ENCODE assay signal across 8 cellular contexts in the genomic region with DNA sequence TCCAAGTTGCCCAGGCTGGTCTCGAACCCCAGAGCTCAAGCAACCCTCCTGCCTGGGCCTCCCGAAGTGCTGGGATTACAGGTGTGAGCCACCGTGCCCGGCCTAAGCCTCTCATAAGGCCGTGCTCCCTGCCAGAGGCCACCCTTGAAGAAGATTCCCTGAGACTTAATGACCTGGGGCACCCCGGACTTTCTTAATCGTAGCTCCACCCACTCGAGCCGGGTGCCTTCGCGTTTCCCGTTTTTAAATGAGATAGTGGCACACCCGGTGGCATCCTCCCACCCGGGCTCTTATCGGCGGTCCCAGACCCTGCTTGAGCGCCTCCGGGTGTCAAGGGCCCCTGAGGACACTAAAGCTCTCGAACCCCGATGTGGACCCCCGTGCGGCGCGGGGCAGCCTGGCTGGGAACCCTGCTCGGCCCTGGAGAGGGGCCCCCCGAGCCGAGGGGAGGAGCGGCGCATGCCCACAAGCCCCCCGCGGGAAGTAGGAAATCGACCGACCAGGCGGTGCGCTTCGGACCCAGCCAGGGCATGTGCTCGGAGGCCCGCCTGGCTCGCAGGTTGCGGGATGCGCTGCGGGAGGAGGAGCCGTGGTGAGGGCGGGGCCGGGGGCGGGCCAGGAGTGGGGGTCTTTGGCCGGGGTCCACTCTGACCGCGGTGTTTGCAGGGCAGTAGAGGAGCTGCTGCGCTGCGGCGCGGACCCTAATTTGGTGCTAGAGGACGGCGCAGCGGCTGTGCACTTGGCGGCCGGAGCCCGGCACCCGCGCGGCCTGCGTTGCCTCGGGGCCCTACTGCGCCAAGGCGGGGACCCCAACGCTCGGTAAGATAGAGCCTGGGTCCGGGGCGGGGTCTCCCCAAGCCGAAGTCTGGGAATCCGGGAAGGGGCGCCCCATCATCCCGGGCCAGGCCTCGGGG. TPM values are rescaled to one million over a fixed set of nuclear protein-coding genes. Genes with fewer than 3 reads are reported as not detected.
DNase-seq lines count a peak whose midpoint lies in the region; ATAC-seq and TF ChIP-seq lines count a peak whose summit lies in the region.

A gene with protein sequence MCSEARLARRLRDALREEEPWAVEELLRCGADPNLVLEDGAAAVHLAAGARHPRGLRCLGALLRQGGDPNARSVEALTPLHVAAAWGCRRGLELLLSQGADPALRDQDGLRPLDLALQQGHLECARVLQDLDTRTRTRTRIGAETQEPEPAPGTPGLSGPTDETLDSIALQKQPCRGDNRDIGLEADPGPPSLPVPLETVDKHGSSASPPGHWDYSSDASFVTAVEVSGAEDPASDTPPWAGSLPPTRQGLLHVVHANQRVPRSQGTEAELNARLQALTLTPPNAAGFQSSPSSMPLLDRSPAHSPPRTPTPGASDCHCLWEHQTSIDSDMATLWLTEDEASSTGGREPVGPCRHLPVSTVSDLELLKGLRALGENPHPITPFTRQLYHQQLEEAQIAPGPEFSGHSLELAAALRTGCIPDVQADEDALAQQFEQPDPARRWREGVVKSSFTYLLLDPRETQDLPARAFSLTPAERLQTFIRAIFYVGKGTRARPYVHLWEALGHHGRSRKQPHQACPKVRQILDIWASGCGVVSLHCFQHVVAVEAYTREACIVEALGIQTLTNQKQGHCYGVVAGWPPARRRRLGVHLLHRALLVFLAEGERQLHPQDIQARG (plus strand): TSS at position 511 of the 914 bp plus-strand sequence. CDS start 20 bp downstream, at position 531.

- POLR2A ChIA-PET in activated CD4-positive, alpha-beta T cell treated with anti-CD3 and anti-CD28 coated beads for 36 hours (lab: Charles Lee), result interaction anchor here (0.7 to 1.0 kb wide), 2 partner anchors 15 to 16 kb away, joined by 3 to 6 read pairs; a partner anchor contains a TSS

- no peak for TF ChIP-seq POLR2A in heart left ventricle (IDR thresholded peaks at IDR 0.05)
- TF ChIP-seq POLR2A in sigmoid colon (IDR thresholded peaks at IDR 0.05), result no peak

- CTCF ChIA-PET in activated CD4-positive, alpha-beta T cell treated with anti-CD3 and anti-CD28 coated beads for 36 hours (lab: Charles Lee), result interaction anchor here (0.6 to 6.3 kb wide), 9 partner anchors 11 to 544 kb away, joined by 3 to 45 read pairs (median 3); a partner anchor contains a TSS

- H3K27ac ChIP-seq in heart left ventricle (no peak within 1 kb of the TSS), sigmoid colon (no peak within 1 kb of the TSS)

- no peak for TF ChIP-seq EP300 in sigmoid colon (IDR thresholded peaks at IDR 0.05)

- no peaks in the 10 kb centered on the region for H3K9me3 Mint-ChIP-seq in activated CD4-positive, alpha-beta T cell treated with anti-CD3 and anti-CD28 coated beads for 36 hours (ENCODE audit: low read depth)
- no peaks in the 10 kb centered on the region for H3K9me3 Mint-ChIP-seq in activated T-cell treated with anti-CD3 and anti-CD28 coated beads, Interleukin-2, amount 50 U/mL, for 72 hours

- H3K4me3 ChIP-seq in heart left ventricle (peak within 1 kb of the TSS; percentile 3 to 56 (median 41)), sigmoid colon (peak within 1 kb of the TSS in 3 of 4 donors; percentile 28 to 39 (median 35))

- TF ChIP-seq CTCF in heart left ventricle (IDR thresholded peaks at IDR 0.05) (no peak), sigmoid colon (IDR thresholded peaks at IDR 0.05) (no peak)

- H3K9me3 ChIP-seq in heart left ventricle (no peaks in the 10 kb centered on the region), sigmoid colon (no peaks in the 10 kb centered on the region)

- H3K27me3 Mint-ChIP-seq in activated CD4-positive, alpha-beta T cell treated with anti-CD3 and anti-CD28 coated beads for 36 hours, result peaks cover 3% of the 10 kb centered on the region
- H3K27me3 Mint-ChIP-seq in activated T-cell treated with anti-CD3 and anti-CD28 coated beads, Interleukin-2, amount 50 U/mL, for 72 hours (ENCODE audit: low read depth), result peaks cover 5% of the 10 kb centered on the region

- H3K36me3 Mint-ChIP-seq in activated CD4-positive, alpha-beta T cell treated with anti-CD3 and anti-CD28 coated beads for 36 hours (ENCODE audit: low read depth), result peaks cover 7% of the 10 kb centered on the region
- peaks cover 0 to 3% of the 10 kb centered on the region in 2 donors for H3K36me3 Mint-ChIP-seq in activated T-cell treated with anti-CD3 and anti-CD28 coated beads, Interleukin-2, amount 50 U/mL, for 72 hours (ENCODE audit: insufficient read depth in 2 of 2)

- H3K4me1 Mint-ChIP-seq in activated CD4-positive, alpha-beta T cell treated with anti-CD3 and anti-CD28 coated beads for 36 hours, result peaks cover 8% of the 10 kb centered on the region
- peaks cover 9% of the 10 kb centered on the region for H3K4me1 Mint-ChIP-seq in activated T-cell treated with anti-CD3 and anti-CD28 coated beads, Interleukin-2, amount 50 U/mL, for 72 hours (ENCODE audit: low read depth)

- intact Hi-C loops in activated CD4-positive, alpha-beta T cell treated with anti-CD3 and anti-CD28 coated beads for 36 hours (cut with DNase I, micrococcal nuclease), result loop anchor here (1.0 to 2.0 kb wide), 7 partner anchors 13 to 510 kb away; no protein-coding TSS in a partner anchor
- intact Hi-C loops in heart left ventricle (cut with DNase I), result loop anchor here in 9 of 10 donors (1.0 to 10.0 kb wide), 13 partner anchors 21 to 509 kb away; a partner anchor contains a TSS
- intact Hi-C loops in sigmoid colon (cut with DNase I), result loop anchor here (1.0 to 5.0 kb wide), 3 partner anchors 34 to 215 kb away; a partner anchor contains a TSS

- peak within 1 kb of the TSS; percentile 73 for H3K4me3 Mint-ChIP-seq in activated CD4-positive, alpha-beta T cell treated with anti-CD3 and anti-CD28 coated beads for 36 hours
- peak within 1 kb of the TSS; percentile 90 to 94 for H3K4me3 Mint-ChIP-seq in activated T-cell treated with anti-CD3 and anti-CD28 coated beads, Interleukin-2, amount 50 U/mL, for 72 hours

- H3K36me3 ChIP-seq in heart left ventricle (peaks cover 0 to 28% (median 21%) of the 10 kb centered on the region in 9 donors), sigmoid colon (peaks cover 1 to 30% (median 16%) of the 10 kb centered on the region in 4 donors)

- peak; percentile 14 for ATAC-seq in activated CD4-positive, alpha-beta T cell treated with anti-CD3 and anti-CD28 coated beads for 36 hours
- peak; percentile 30 to 50 for ATAC-seq in activated T-cell treated with anti-CD3 and anti-CD28 coated beads, Interleukin-2, amount 50 U/mL, for 72 hours (replicated peaks in 1 of 2)
- ATAC-seq in heart left ventricle (peak in 3 of 4 donors; percentile 14 to 47 (median 21)), HG02970 (IDR thresholded peaks at IDR 0.05; ENCODE audit: low FRiP score, unreplicated experiment) (no peak)

- WGBS in heart left ventricle, 4 donors, result 8 to 13% (median 11%) methylated on average over 41 to 75 of the region's 75 CpGs
- WGBS in sigmoid colon, 2 donors, result 7% methylated on average over 75 of the region's 75 CpGs

- peak; percentile 50 for DNase-seq in activated CD4-positive, alpha-beta T cell treated with anti-CD3 and anti-CD28 coated beads for 36 hours
- no peak for DNase-seq in activated CD4-positive, alpha-beta T cell treated with anti-CD3 and anti-CD28 coated beads for 1 hour
- DNase-seq in NAMALWA (ENCODE audit: low spot score) (peak; percentile 90), heart left ventricle (peak in 1 of 5 donors; percentile 52), sigmoid colon (no peak), NCI-H187 treated with DMSO at 0.1 percent for 48 hours (lab: John Stamatoyannopoulos, UW) (no peak)
- DNase-seq in activated T-cell treated with anti-CD3 and anti-CD28 coated beads, Interleukin-2, amount 50 U/mL, for 72 hours, result peak; percentile 43 to 59

- H3K4me1 ChIP-seq in heart left ventricle (peaks cover 0 to 17% (median 13%) of the 10 kb centered on the region in 12 donors), sigmoid colon (peaks cover 0 to 18% (median 15%) of the 10 kb centered on the region in 4 donors)

- peak within 1 kb of the TSS; percentile 59 for H3K27ac Mint-ChIP-seq in activated CD4-positive, alpha-beta T cell treated with anti-CD3 and anti-CD28 coated beads for 36 hours
- H3K27ac Mint-ChIP-seq in activated T-cell treated with anti-CD3 and anti-CD28 coated beads, Interleukin-2, amount 50 U/mL, for 72 hours, result peak within 1 kb of the TSS; percentile 64

- H3K27me3 ChIP-seq in heart left ventricle (peaks cover 7 to 21% (median 14%) of the 10 kb centered on the region in 9 donors), sigmoid colon (peaks cover 11 to 15% (median 15%) of the 10 kb centered on the region in 3 donors)

RNA-seq across cellular contexts. Expression of the gene that starts here (rescaled TPM):
- 1 to 10 TPM; 2.9 to 3.1 TPM for total RNA-seq in activated CD4-positive, alpha-beta T cell treated with anti-CD3 and anti-CD28 coated beads for 36 hours
- 1 to 10 TPM; 5.8 to 8.9 TPM for total RNA-seq in activated T-cell treated with anti-CD3 and anti-CD28 coated beads, Interleukin-2, amount 50 U/mL, for 72 hours
- total RNA-seq in heart left ventricle, result under 1 TPM in 7 of 9 donors, not detected in 2; 0.07 to 0.44 (median 0.23) TPM
- polyA plus RNA-seq in heart left ventricle, result under 1 TPM; 0.08 to 0.36 TPM
- total RNA-seq in sigmoid colon, result 1 to 10 TPM in 1 of 4 donors, under 1 TPM in 3; 0.49 to 1.1 (median 0.63) TPM
- 1 to 10 TPM in 1 of 3 donors, not detected in 2; 1.3 TPM for polyA plus RNA-seq in sigmoid colon

Comparison
In these comparisons a context has a peak if more than half of its experiments do, and no peak if none do; other contexts are left out.
1. DNase-seq: peak in activated CD4-positive, alpha-beta T cell treated with anti-CD3 and anti-CD28 coated beads for 36 hours (single experiment), NAMALWA (single experiment) and activated T-cell treated with anti-CD3 and anti-CD28 coated beads, Interleukin-2, amount 50 U/mL, for 72 hours (2 of 2); none in activated CD4-positive, alpha-beta T cell treated with anti-CD3 and anti-CD28 coated beads for 1 hour (single experiment), sigmoid colon (single experiment) and NCI-H187 treated with DMSO at 0.1 percent for 48 hours (single experiment).
2. Peak in ATAC-seq and H3K4me3 ChIP-seq in heart left ventricle; RNA of the gene not detected or under 1 TPM.